ENCODE assay signal across 9 cellular contexts in genomic region chr5:156914371-156914737, GRCh38. TPM values are rescaled to one million over a fixed set of nuclear protein-coding genes. Genes with fewer than 3 reads are reported as not detected.
A peak's percentile ranks its signal among the peaks of the same experiment; 100 is the strongest.
DNase-seq lines count a peak whose midpoint lies in the region; ATAC-seq and TF ChIP-seq lines count a peak whose summit lies in the region.
"Had no signal": no experiment of that assay in that cellular context is flagged by ENCODE, and none has a peak within 500 bp of the region (broad histone marks: within the 10 kb centered on the region; RNA-seq: fewer than 3 reads in every experiment).

No MANE protein-coding gene starts in this region.

- peaks cover 10% of the 10 kb centered on the region for H3K4me1 ChIP-seq in Loucy (ENCODE audit: insufficient read depth, low read length, poor library complexity, severe bottlenecking)

- peak overlapping the region; percentile 21 for H3K4me2 ChIP-seq in Loucy (ENCODE audit: low read depth, low read length, poor library complexity, severe bottlenecking)

- H2AFZ ChIP-seq in Loucy (ENCODE audit: low read length) = peak overlapping the region; percentile 85

- H3K27me3 ChIP-seq in Loucy (ENCODE audit: insufficient read depth, low read length, poor library complexity, severe bottlenecking) = no peaks in the 10 kb centered on the region

- H3K9me3 ChIP-seq in Loucy (ENCODE audit: insufficient read depth, low read depth, low read length) = no peaks in the 10 kb centered on the region

- H4K20me1 ChIP-seq in Loucy (ENCODE audit: insufficient read depth, low read length, poor library complexity, severe bottlenecking) = no peaks in the 10 kb centered on the region

- H3K27ac Mint-ChIP-seq in activated CD4-positive, alpha-beta T cell treated with anti-CD3 and anti-CD28 coated beads, Interleukin-2, amount 10 ng/mL, durations not matched to agents 24 days and 14 days = peak overlapping the region; percentile 92
- H3K27ac Mint-ChIP-seq in natural killer cell = peak overlapping the region; percentile 91
- no peak overlapping the region for H3K27ac Mint-ChIP-seq in glutamatergic neuron (ENCODE audit: unreplicated experiment)

- no peaks in the 10 kb centered on the region for H3K27me3 Mint-ChIP-seq in activated CD4-positive, alpha-beta T cell treated with anti-CD3 and anti-CD28 coated beads, Interleukin-2, amount 10 ng/mL, durations not matched to agents 24 days and 14 days
- H3K27me3 Mint-ChIP-seq in natural killer cell (ENCODE audit: low read depth in 2 of 2) = no peaks in the 10 kb centered on the region
- peaks cover 1% of the 10 kb centered on the region for H3K27me3 Mint-ChIP-seq in glutamatergic neuron (ENCODE audit: unreplicated experiment)

- H3K4me3 ChIP-seq in Loucy (ENCODE audit: low read length, poor library complexity, severe bottlenecking) = no peak overlapping the region

- TF ChIP-seq CTCF in Loucy (conservative IDR thresholded peaks at IDR 0.05; ENCODE audit: low read length) = no peak
- no peak for TF ChIP-seq CTCF in natural killer cell (IDR thresholded peaks at IDR 0.05)
- no peak for TF ChIP-seq CTCF in glutamatergic neuron (IDR thresholded peaks at IDR 0.05; ENCODE audit: partially characterized antibody, unreplicated experiment)

- no peaks in the 10 kb centered on the region for H3K36me3 ChIP-seq in Loucy (ENCODE audit: insufficient read depth, low read length)

- peaks cover 63% of the 10 kb centered on the region for H3K4me1 Mint-ChIP-seq in activated CD4-positive, alpha-beta T cell treated with anti-CD3 and anti-CD28 coated beads, Interleukin-2, amount 10 ng/mL, durations not matched to agents 24 days and 14 days
- H3K4me1 Mint-ChIP-seq in natural killer cell (peaks cover 77 to 87% of the 10 kb centered on the region in 2 donors), glutamatergic neuron (ENCODE audit: low read depth, unreplicated experiment) (no peaks in the 10 kb centered on the region)

- H3F3A ChIP-seq in Loucy (ENCODE audit: low read depth) = no peaks in the 10 kb centered on the region

- H3K79me2 ChIP-seq in Loucy (ENCODE audit: insufficient read depth, low read length) = no peaks in the 10 kb centered on the region

- H3K9me3 Mint-ChIP-seq in activated CD4-positive, alpha-beta T cell treated with anti-CD3 and anti-CD28 coated beads, Interleukin-2, amount 10 ng/mL, durations not matched to agents 24 days and 14 days = peaks cover 13% of the 10 kb centered on the region
- H3K9me3 Mint-ChIP-seq in natural killer cell (no peaks in the 10 kb centered on the region), glutamatergic neuron (ENCODE audit: unreplicated experiment) (no peaks in the 10 kb centered on the region)

- peaks cover 64% of the 10 kb centered on the region for H3K36me3 Mint-ChIP-seq in activated CD4-positive, alpha-beta T cell treated with anti-CD3 and anti-CD28 coated beads, Interleukin-2, amount 10 ng/mL, durations not matched to agents 24 days and 14 days (ENCODE audit: low read depth)
- H3K36me3 Mint-ChIP-seq in natural killer cell (no peaks in the 10 kb centered on the region), glutamatergic neuron (ENCODE audit: unreplicated experiment) (no peaks in the 10 kb centered on the region)

- no peak for DNase-seq in activated CD4-positive, alpha-beta T cell treated with anti-CD3 and anti-CD28 coated beads, Interleukin-2, amount 10 ng/mL, durations not matched to agents 24 days and 14 days
- no peak for DNase-seq in activated CD4-positive, alpha-beta T cell treated with anti-CD3 and anti-CD28 coated beads, Interleukin-2, amount 50 U/mL, for 1 hour
- DNase-seq in natural killer cell = no peak
- DNase-seq in C1 segment of cervical spinal cord (lab: John Stamatoyannopoulos, UW) = no peak
- DNase-seq in glutamatergic neuron = no peak

- H3K9ac ChIP-seq in Loucy (ENCODE audit: low read depth, low read length, poor library complexity, severe bottlenecking) = no peak overlapping the region

- intact Hi-C loops in activated CD4-positive, alpha-beta T cell treated with anti-CD3 and anti-CD28 coated beads, Interleukin-2, amount 10 ng/mL, durations not matched to agents 24 days and 14 days (cut with micrococcal nuclease) = no loop called here
- intact Hi-C loops in natural killer cell (cut with micrococcal nuclease) = no loop called here

- H3K9me2 ChIP-seq in Loucy (replicated peaks; ENCODE audit: low read depth, low read length) = no peaks in the 10 kb centered on the region

- ATAC-seq in HG02588 (IDR thresholded peaks at IDR 0.05; ENCODE audit: unreplicated experiment) (peak; percentile 14), natural killer cell (peak in 1 of 3 donors; percentile 12), GM18870 (IDR thresholded peaks at IDR 0.05; ENCODE audit: unreplicated experiment) (no peak)

- peak overlapping the region; percentile 55 for H3K4me3 Mint-ChIP-seq in activated CD4-positive, alpha-beta T cell treated with anti-CD3 and anti-CD28 coated beads, Interleukin-2, amount 10 ng/mL, durations not matched to agents 24 days and 14 days
- peak overlapping the region; percentile 88 for H3K4me3 Mint-ChIP-seq in natural killer cell
- no peak overlapping the region for H3K4me3 Mint-ChIP-seq in glutamatergic neuron (ENCODE audit: unreplicated experiment)

RNA-seq across cellular contexts. Expression of gene TIMD4, which starts 48.7 kb away (rescaled TPM):
- total RNA-seq in activated CD4-positive, alpha-beta T cell treated with anti-CD3 and anti-CD28 coated beads, Interleukin-2, amount 10 ng/mL, durations not matched to agents 24 days and 14 days = 13.9 and 15.1 TPM in 2 replicates
- total RNA-seq in natural killer cell (1 to 10 TPM; 2.6 to 3.6 (median 3.0) TPM), glutamatergic neuron (ENCODE audit: unreplicated experiment) (not detected)
- total RNA-seq: kidney epithelial cell had no signal
